1 cellular context compared by ENCODE assay signal in genomic region chr6:166558156-166559025, GRCh38.
TF ChIP-seq lines count a peak whose summit lies in the region.

No MANE protein-coding gene starts in this region.

TF ChIP-seq in endothelial cell of umbilical vein, 7 proteins besides CTCF, POLR2A, EP300 and RAD21:
- no peak for TF ChIP-seq GATA2 (IDR thresholded peaks at IDR 0.05; ENCODE audit: insufficient read depth, insufficient read length, low read depth, low read length)
- no peak for TF ChIP-seq MYC (IDR thresholded peaks at IDR 0.05; ENCODE audit: low read depth, low read length)
- TF ChIP-seq JUN (IDR thresholded peaks at IDR 0.05; ENCODE audit: borderline replicate concordance, insufficient read depth, insufficient read length, low read depth) = no peak
